1 cellular context compared by ENCODE assay signal in the genomic region with DNA sequence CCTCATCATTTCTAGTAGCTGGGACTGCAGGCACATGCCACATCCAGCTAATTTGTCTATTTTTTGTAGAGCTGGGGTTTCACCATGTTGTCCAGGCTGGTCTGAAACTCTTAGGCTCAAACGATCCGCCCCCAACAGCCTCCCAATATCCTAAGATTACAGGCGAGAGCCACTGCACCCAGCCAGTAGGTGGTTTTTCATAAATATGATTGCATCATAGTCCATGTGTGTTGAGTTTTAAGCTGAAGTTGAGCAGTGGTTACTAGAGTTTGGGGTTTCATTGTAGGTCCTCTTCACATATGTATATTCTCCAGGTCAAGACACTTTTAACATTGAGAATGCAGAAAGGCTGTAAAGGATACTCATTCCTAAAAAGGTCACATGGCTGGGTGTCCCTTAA.
A peak's percentile ranks its signal among the peaks of the same experiment; 100 is the strongest.
TF ChIP-seq lines count a peak whose summit lies in the region.

No MANE protein-coding gene starts in this region.

TF ChIP-seq in HepG2, 621 proteins besides CTCF, POLR2A, EP300 and RAD21:
- no peak for TF ChIP-seq ZNF598 (CRISPR knock-in tag; IDR thresholded peaks at IDR 0.05; ENCODE audit: borderline replicate concordance)
- no peak for TF ChIP-seq ZNF772 (CRISPR knock-in tag; IDR thresholded peaks at IDR 0.05)
- no peak for TF ChIP-seq ZNF253 (CRISPR knock-in tag; IDR thresholded peaks at IDR 0.05; ENCODE audit: borderline replicate concordance)
- no peak for TF ChIP-seq TCF7 (IDR thresholded peaks at IDR 0.05; ENCODE audit: low read depth)
- TF ChIP-seq CEBPB (IDR thresholded peaks at IDR 0.05; ENCODE audit: borderline replicate concordance, low read depth, low read length), result peak; percentile 69
